In genomic region chr1:62013264-62013663, GRCh38 we compare ENCODE assay signal across 14 cellular contexts.
"Had no signal": no experiment of that assay in that cellular context is flagged by ENCODE, and none has a peak within 500 bp of the region (broad histone marks: within the 10 kb centered on the region; RNA-seq: fewer than 3 reads in every experiment).

No MANE protein-coding gene starts in this region.

- H3K27ac Mint-ChIP-seq: activated CD8-positive, alpha-beta T cell treated with anti-CD3 and anti-CD28 coated beads for 36 hours; naive thymus-derived CD8-positive, alpha-beta T cell; stimulated activated naive CD8-positive, alpha-beta T cell treated with anti-CD3 and anti-CD28 coated beads, Interleukin-15, amount 100 ng/mL, for 72 hours; T-cell had no signal

- H3K4me1 ChIP-seq: prostate gland had no signal

- H3K9me3 ChIP-seq: prostate gland had no signal

- ATAC-seq: activated CD8-positive, alpha-beta T cell treated with anti-CD3 and anti-CD28 coated beads for 36 hours; naive thymus-derived CD8-positive, alpha-beta T cell; stimulated activated naive CD8-positive, alpha-beta T cell treated with anti-CD3 and anti-CD28 coated beads, Interleukin-15, amount 100 ng/mL, for 72 hours; T-cell had no signal

- H3K9me3 Mint-ChIP-seq: activated CD8-positive, alpha-beta T cell treated with anti-CD3 and anti-CD28 coated beads for 36 hours; naive thymus-derived CD8-positive, alpha-beta T cell; stimulated activated naive CD8-positive, alpha-beta T cell treated with anti-CD3 and anti-CD28 coated beads, Interleukin-15, amount 100 ng/mL, for 72 hours; T-cell had no signal

- H3K27ac ChIP-seq: epithelial cell of prostate, prostate gland had no signal

- H3K4me3 ChIP-seq: prostate gland had no signal

- H3K4me3 Mint-ChIP-seq: activated CD8-positive, alpha-beta T cell treated with anti-CD3 and anti-CD28 coated beads for 36 hours; naive thymus-derived CD8-positive, alpha-beta T cell; stimulated activated naive CD8-positive, alpha-beta T cell treated with anti-CD3 and anti-CD28 coated beads, Interleukin-15, amount 100 ng/mL, for 72 hours; T-cell had no signal

- H3K36me3 ChIP-seq: prostate gland had no signal

- H3K27me3 Mint-ChIP-seq: activated CD8-positive, alpha-beta T cell treated with anti-CD3 and anti-CD28 coated beads for 36 hours; naive thymus-derived CD8-positive, alpha-beta T cell; stimulated activated naive CD8-positive, alpha-beta T cell treated with anti-CD3 and anti-CD28 coated beads, Interleukin-15, amount 100 ng/mL, for 72 hours; T-cell had no signal

- DNase-seq: activated CD8-positive, alpha-beta memory T cell treated with anti-CD3 and anti-CD28 coated beads, Interleukin-2, amount 50 U/mL, for 4 hours; activated CD8-positive, alpha-beta T cell treated with anti-CD3 and anti-CD28 coated beads for 36 hours; activated naive CD4-positive, alpha-beta T cell; central memory CD4-positive, alpha-beta T cell; cortex of kidney; effector memory CD4-positive, alpha-beta T cell; naive thymus-derived CD8-positive, alpha-beta T cell; stimulated activated CD4-positive, alpha-beta T cell treated with anti-CD3 and anti-CD28 coated beads, Interleukin-15, amount 100 ng/mL, for 24 hours; stimulated activated CD4-positive, alpha-beta T cell treated with anti-CD3 and anti-CD28 coated beads, Interleukin-4, amount 100 ng/mL, for 4 hours; stimulated activated naive CD8-positive, alpha-beta T cell treated with anti-CD3 and anti-CD28 coated beads, Interleukin-15, amount 100 ng/mL, for 72 hours; T-cell; T1000 had no signal

- H3K4me1 Mint-ChIP-seq: stimulated activated naive CD8-positive, alpha-beta T cell treated with anti-CD3 and anti-CD28 coated beads, Interleukin-15, amount 100 ng/mL, for 72 hours; T-cell had no signal
